Comparison of ENCODE assay signal across 8 cellular contexts in genomic region chr2:160126756-160127155, GRCh38.
"Had no signal": no experiment of that assay in that cellular context is flagged by ENCODE, and none has a peak within 500 bp of the region (broad histone marks: within the 10 kb centered on the region; RNA-seq: fewer than 3 reads in every experiment).

No MANE protein-coding gene starts in this region.

- DNase-seq: IMR-90, KBM-7, KG1 had no signal

- H3K27ac ChIP-seq: HL-60, KMS-11 had no signal

- H3K9ac ChIP-seq: KMS-11 had no signal

- H3K4me3 ChIP-seq: K562 had no signal

- H3K4me3 Mint-ChIP-seq: IgD-negative memory B cell had no signal

- H3K4me1 Mint-ChIP-seq: IgD-negative memory B cell had no signal

- H3K4me2 ChIP-seq: KMS-11 had no signal

- ATAC-seq: HepG2, K562 had no signal

- H3K36me3 Mint-ChIP-seq: IgD-negative memory B cell had no signal
